Comparison of ENCODE assay signal across 8 cellular contexts in the genomic region with DNA sequence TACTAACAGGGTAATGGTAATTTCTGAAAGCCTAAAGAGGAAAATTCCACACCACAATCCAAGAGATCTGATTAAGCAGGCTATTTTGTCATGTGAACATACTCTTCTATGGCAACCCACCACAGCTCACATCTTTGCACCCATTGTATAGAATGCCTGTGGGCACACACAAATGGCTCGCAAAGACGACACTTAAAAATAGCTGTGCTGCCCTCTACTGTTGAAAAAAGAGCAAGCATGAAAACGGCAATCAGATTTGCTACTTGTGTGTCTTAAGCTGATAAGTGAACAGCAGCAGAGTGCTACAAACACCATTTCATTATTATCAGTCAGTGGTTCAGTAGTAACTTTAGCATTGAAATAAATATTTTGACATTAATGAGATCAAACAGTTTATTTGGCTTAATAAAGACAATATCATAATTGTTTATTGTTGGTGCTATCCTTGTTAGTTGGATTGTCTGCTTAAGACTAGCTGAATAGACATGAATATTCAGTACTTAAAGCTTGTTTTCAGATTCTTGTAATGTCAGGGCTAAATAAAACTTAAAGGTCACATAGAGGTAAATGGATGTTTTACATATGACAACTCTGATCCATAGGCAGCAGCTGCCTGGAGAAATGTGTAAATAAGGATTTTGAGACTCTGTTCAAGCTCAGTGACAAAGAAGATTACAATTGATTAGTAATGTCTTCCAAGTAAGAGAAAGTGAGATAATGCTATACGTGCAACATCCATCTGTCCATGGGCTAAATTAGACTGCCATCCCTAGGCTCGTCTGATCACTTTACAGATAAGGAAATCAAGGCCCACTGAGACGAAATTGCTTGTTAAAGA.
DNase-seq lines count a peak whose midpoint lies in the region; ATAC-seq and TF ChIP-seq lines count a peak whose summit lies in the region.

No MANE protein-coding gene starts in this region.

- TF ChIP-seq CTCF in fibroblast of mammary gland (conservative IDR thresholded peaks at IDR 0.05; ENCODE audit: control insufficient read depth, insufficient read depth, low read depth, low read length) (no peak), gastrocnemius medialis (IDR thresholded peaks at IDR 0.05 in 4 of 5, conservative IDR thresholded peaks at IDR 0.05 in 1 of 5) (peak in 3 of 5 experiments; percentile 11 to 41 (median 37))

- no peak overlapping the region for H3K4me3 Mint-ChIP-seq in activated T-cell treated with anti-CD3 and anti-CD28 coated beads, Interleukin-2, amount 50 U/mL, for 72 hours
- H3K4me3 Mint-ChIP-seq in activated T-cell treated with anti-CD3 and anti-CD28 coated beads, Interleukin-2, amount 50 U/mL, for 24 hours, result no peak overlapping the region
- H3K4me3 Mint-ChIP-seq in effector memory CD8-positive, alpha-beta T cell, result no peak overlapping the region

- intact Hi-C loops in gastrocnemius medialis (cut with DNase I; ENCODE audit: low total_unique reads), result no loop called here

- peak; percentile 21 to 36 for DNase-seq in activated T-cell treated with anti-CD3 and anti-CD28 coated beads, Interleukin-2, amount 50 U/mL, for 72 hours
- no peak for DNase-seq in activated T-cell treated with anti-CD3 and anti-CD28 coated beads, Interleukin-2, amount 50 U/mL, for 24 hours
- DNase-seq in HuH-7 (ENCODE audit: low spot score) (peak; percentile 44), RKO (ENCODE audit: low spot score) (peak; percentile 65), fibroblast of mammary gland (ENCODE audit: low read depth) (peak; percentile 5), gastrocnemius medialis (no peak)
- no peak for DNase-seq in effector memory CD8-positive, alpha-beta T cell

- peaks cover 0 to 6% of the 10 kb centered on the region in 2 donors for H3K9me3 Mint-ChIP-seq in activated T-cell treated with anti-CD3 and anti-CD28 coated beads, Interleukin-2, amount 50 U/mL, for 72 hours
- H3K9me3 Mint-ChIP-seq in activated T-cell treated with anti-CD3 and anti-CD28 coated beads, Interleukin-2, amount 50 U/mL, for 24 hours, result no peaks in the 10 kb centered on the region
- H3K9me3 Mint-ChIP-seq in effector memory CD8-positive, alpha-beta T cell, result peaks cover 0 to 2% of the 10 kb centered on the region in 2 donors

- H3K4me3 ChIP-seq in fibroblast of mammary gland (ENCODE audit: control insufficient read depth, low read depth, low read length) (no peak overlapping the region), gastrocnemius medialis (no peak overlapping the region)

- no peaks in the 10 kb centered on the region for H3K36me3 ChIP-seq in gastrocnemius medialis

- H3K27me3 Mint-ChIP-seq in activated T-cell treated with anti-CD3 and anti-CD28 coated beads, Interleukin-2, amount 50 U/mL, for 72 hours (ENCODE audit: low read depth), result no peaks in the 10 kb centered on the region
- no peaks in the 10 kb centered on the region for H3K27me3 Mint-ChIP-seq in activated T-cell treated with anti-CD3 and anti-CD28 coated beads, Interleukin-2, amount 50 U/mL, for 24 hours
- no peaks in the 10 kb centered on the region for H3K27me3 Mint-ChIP-seq in effector memory CD8-positive, alpha-beta T cell

- H3K27ac ChIP-seq in gastrocnemius medialis, result no peak overlapping the region

- ATAC-seq in activated T-cell treated with anti-CD3 and anti-CD28 coated beads, Interleukin-2, amount 50 U/mL, for 72 hours (replicated peaks in 1 of 2), result peak; percentile 36 to 47
- ATAC-seq in GM21515 (IDR thresholded peaks at IDR 0.05; ENCODE audit: unreplicated experiment), result peak; percentile 82
- ATAC-seq in gastrocnemius medialis, result no peak
- no peak for ATAC-seq in effector memory CD8-positive, alpha-beta T cell (replicated peaks)

- H3K36me3 Mint-ChIP-seq in activated T-cell treated with anti-CD3 and anti-CD28 coated beads, Interleukin-2, amount 50 U/mL, for 72 hours (ENCODE audit: insufficient read depth in 2 of 2), result peaks cover 0 to 2% of the 10 kb centered on the region in 2 donors
- no peaks in the 10 kb centered on the region for H3K36me3 Mint-ChIP-seq in activated T-cell treated with anti-CD3 and anti-CD28 coated beads, Interleukin-2, amount 50 U/mL, for 24 hours (ENCODE audit: low read depth)
- H3K36me3 Mint-ChIP-seq in effector memory CD8-positive, alpha-beta T cell (ENCODE audit: insufficient read depth), result no peaks in the 10 kb centered on the region

- no peaks in the 10 kb centered on the region for H3K27me3 ChIP-seq in gastrocnemius medialis

- H3K9me3 ChIP-seq in gastrocnemius medialis, result no peaks in the 10 kb centered on the region

- in situ Hi-C loops in gastrocnemius medialis (cut with MboI; ENCODE audit: low sequenced_read_pairs in 4 of 4), result no loop called here

- H3K4me1 Mint-ChIP-seq in activated T-cell treated with anti-CD3 and anti-CD28 coated beads, Interleukin-2, amount 50 U/mL, for 72 hours (ENCODE audit: low read depth), result no peaks in the 10 kb centered on the region
- no peaks in the 10 kb centered on the region for H3K4me1 Mint-ChIP-seq in activated T-cell treated with anti-CD3 and anti-CD28 coated beads, Interleukin-2, amount 50 U/mL, for 24 hours (ENCODE audit: low read depth)
- H3K4me1 Mint-ChIP-seq in effector memory CD8-positive, alpha-beta T cell (ENCODE audit: low read depth in 2 of 2), result no peaks in the 10 kb centered on the region

- TF ChIP-seq POLR2A in gastrocnemius medialis (IDR thresholded peaks at IDR 0.05), result no peak

- H3K27ac Mint-ChIP-seq in activated T-cell treated with anti-CD3 and anti-CD28 coated beads, Interleukin-2, amount 50 U/mL, for 72 hours, result no peak overlapping the region
- H3K27ac Mint-ChIP-seq in activated T-cell treated with anti-CD3 and anti-CD28 coated beads, Interleukin-2, amount 50 U/mL, for 24 hours, result no peak overlapping the region
- no peak overlapping the region for H3K27ac Mint-ChIP-seq in effector memory CD8-positive, alpha-beta T cell

- no peaks in the 10 kb centered on the region for H3K4me1 ChIP-seq in gastrocnemius medialis

Comparison
In these comparisons a context has a peak if more than half of its experiments do, and no peak if none do; other contexts are left out.
1. DNase-seq: peak in activated T-cell treated with anti-CD3 and anti-CD28 coated beads, Interleukin-2, amount 50 U/mL, for 72 hours (2 of 2), HuH-7 (single experiment), RKO (single experiment) and fibroblast of mammary gland (single experiment); none in activated T-cell treated with anti-CD3 and anti-CD28 coated beads, Interleukin-2, amount 50 U/mL, for 24 hours (single experiment), gastrocnemius medialis (0 of 2) and effector memory CD8-positive, alpha-beta T cell (0 of 3).
2. ATAC-seq: peak in activated T-cell treated with anti-CD3 and anti-CD28 coated beads, Interleukin-2, amount 50 U/mL, for 72 hours (2 of 2) and GM21515 (single experiment); none in gastrocnemius medialis (0 of 2) and effector memory CD8-positive, alpha-beta T cell (single experiment).